ENCODE assay signal across 20 cellular contexts in the genomic region with DNA sequence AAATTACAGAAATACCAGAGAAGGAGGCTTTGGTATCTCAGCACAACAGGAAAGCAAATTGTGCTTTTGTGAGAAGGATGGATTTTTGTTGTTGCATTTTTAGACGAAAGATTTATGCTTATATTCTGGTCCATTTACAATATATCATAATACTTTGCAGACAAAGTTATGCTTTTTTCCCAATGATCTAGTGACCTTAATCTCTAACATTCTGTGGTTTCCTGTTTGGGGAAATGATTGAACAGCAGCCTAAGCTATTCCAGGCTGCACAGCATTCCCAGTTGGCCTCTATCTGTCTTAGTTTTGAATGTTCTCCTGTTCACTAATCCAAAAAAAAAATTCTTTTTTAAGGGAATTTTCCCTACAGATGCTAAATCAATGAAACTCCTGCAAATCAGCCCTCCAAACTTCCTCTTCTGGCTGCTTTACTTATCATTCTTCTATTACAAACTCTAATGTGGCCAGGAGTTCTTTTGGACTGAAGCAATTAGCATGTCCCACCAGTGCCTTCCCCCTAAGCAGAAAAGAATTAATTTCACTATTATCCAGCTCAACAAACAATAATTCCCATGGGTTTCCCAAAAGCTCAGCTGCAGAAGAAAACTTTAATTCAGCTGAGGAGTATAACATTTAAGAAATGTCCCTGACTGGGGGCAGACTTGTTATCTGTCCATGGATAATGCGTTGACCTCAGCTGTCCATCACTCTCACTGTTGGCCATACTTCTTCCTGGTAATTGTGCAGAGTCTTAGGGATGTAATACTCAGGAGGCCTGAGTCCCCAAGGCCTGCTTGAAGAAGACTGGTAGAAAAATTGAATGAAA.
DNase-seq lines count a peak whose midpoint lies in the region; ATAC-seq and TF ChIP-seq lines count a peak whose summit lies in the region.
"Had no signal": no experiment of that assay in that cellular context is flagged by ENCODE, and none has a peak within 500 bp of the region (broad histone marks: within the 10 kb centered on the region; RNA-seq: fewer than 3 reads in every experiment).

No MANE protein-coding gene starts in this region.

- no peaks in the 10 kb centered on the region for H3K9me3 ChIP-seq in adipocyte (ENCODE audit: control insufficient read depth, low read length)
- no peaks in the 10 kb centered on the region for H3K9me3 ChIP-seq in heart left ventricle
- no peaks in the 10 kb centered on the region for H3K9me3 ChIP-seq in osteoblast (ENCODE audit: low read depth, low read length)
- H3K9me3 ChIP-seq: lower lobe of right lung, neutrophil, testis had no signal

- H3K4me1 ChIP-seq in adipocyte (ENCODE audit: control insufficient read depth, insufficient read depth, low read length): peaks cover 31% of the 10 kb centered on the region
- peaks cover 0 to 46% (median 25%) of the 10 kb centered on the region in 12 donors for H3K4me1 ChIP-seq in heart left ventricle
- H3K4me1 ChIP-seq in osteoblast (ENCODE audit: insufficient read depth, low read length): peaks cover 32% of the 10 kb centered on the region
- H3K4me1 ChIP-seq: foreskin keratinocyte, lower lobe of right lung, testis had no signal

- H3K27ac ChIP-seq in heart left ventricle (peak overlapping the region in 6 of 12 donors; percentile 4 to 28 (median 8)), osteoblast (ENCODE audit: low read depth, low read length) (no peak overlapping the region)
- H3K27ac ChIP-seq: foreskin keratinocyte, lower lobe of right lung, neutrophil, testis had no signal

- H3K9ac ChIP-seq in adipocyte (ENCODE audit: low read length): peak overlapping the region; percentile 8

- no peaks in the 10 kb centered on the region for H3K79me2 ChIP-seq in osteoblast (ENCODE audit: insufficient read depth, low read length)

- H2AFZ ChIP-seq in osteoblast (ENCODE audit: low read length): no peak overlapping the region

- WGBS in heart left ventricle, 4 donors: 44 to 57% (median 48%) methylated on average over 2 of the region's 2 CpGs

- intact Hi-C loops in heart left ventricle (cut with DNase I): loop anchor here in 3 of 10 donors (2.0 to 10.0 kb wide), 4 partner anchors 45 to 83 kb away; no protein-coding TSS in a partner anchor

- H4K20me1 ChIP-seq in osteoblast (ENCODE audit: insufficient read depth, low read length): no peaks in the 10 kb centered on the region

- H3K27me3 ChIP-seq in adipocyte (replicated peaks; ENCODE audit: control insufficient read depth, insufficient read depth, low read length): no peaks in the 10 kb centered on the region
- H3K27me3 ChIP-seq in heart left ventricle: no peaks in the 10 kb centered on the region
- H3K27me3 ChIP-seq in osteoblast (ENCODE audit: insufficient read depth, low read length): no peaks in the 10 kb centered on the region
- H3K27me3 ChIP-seq: neutrophil, testis had no signal

- DNase-seq in EH (ENCODE audit: low read depth) (peak; percentile 17), adipocyte (ENCODE audit: low read depth) (no peak), heart left ventricle (no peak), osteoblast (ENCODE audit: insufficient read length, low spot score, missing footprints) (peak; percentile 55), NCI-H2107 (lab: John Stamatoyannopoulos, UW) (no peak), NCI-H526 treated with DMSO at 0.1 percent for 48 hours (lab: John Stamatoyannopoulos, UW) (no peak), NK-92 (lab: John Stamatoyannopoulos, UW; ENCODE audit: unreplicated experiment) (no peak)
- DNase-seq: activated CD4-positive, alpha-beta T cell treated with anti-CD3 and anti-CD28 coated beads, Interleukin-2, amount 10 ng/mL, durations not matched to agents 24 days and 14 days; AML-193; caudate nucleus; effector memory CD4-positive, alpha-beta T cell; foreskin keratinocyte; lower lobe of right lung; NCI-H146; SHP77 treated with DMSO at 0.1 percent for 48 hours; stimulated activated CD4-positive, alpha-beta T cell treated with anti-CD3 and anti-CD28 coated beads, Interleukin-4, amount 100 ng/mL, for 4 hours; T-helper 9 cell; testis had no signal

- TF ChIP-seq CTCF in heart left ventricle (IDR thresholded peaks at IDR 0.05): no peak
- no peak for TF ChIP-seq CTCF in osteoblast (IDR thresholded peaks at IDR 0.05; ENCODE audit: extremely low read depth, low read depth, low read length)

- no peak overlapping the region for H3K4me2 ChIP-seq in osteoblast (ENCODE audit: insufficient read depth, low read length)

- TF ChIP-seq POLR2A in heart left ventricle (IDR thresholded peaks at IDR 0.05): no peak

- ATAC-seq in heart left ventricle (peak; percentile 33 to 58 (median 49)), HG02588 (IDR thresholded peaks at IDR 0.05; ENCODE audit: unreplicated experiment) (no peak)
- ATAC-seq: foreskin keratinocyte, lower lobe of right lung had no signal

- peak overlapping the region; percentile 8 for H3K4me3 ChIP-seq in adipocyte (ENCODE audit: low read length)
- H3K4me3 ChIP-seq in heart left ventricle: no peak overlapping the region
- H3K4me3 ChIP-seq in osteoblast (ENCODE audit: insufficient read depth, low read length): no peak overlapping the region
- H3K4me3 ChIP-seq: lower lobe of right lung, testis had no signal

- H3K36me3 ChIP-seq in adipocyte (ENCODE audit: control insufficient read depth, insufficient read depth, low read length, severe bottlenecking): no peaks in the 10 kb centered on the region
- no peaks in the 10 kb centered on the region for H3K36me3 ChIP-seq in heart left ventricle
- H3K36me3 ChIP-seq in osteoblast (ENCODE audit: insufficient read depth, low read length): no peaks in the 10 kb centered on the region
- H3K36me3 ChIP-seq: lower lobe of right lung, neutrophil had no signal

Comparison
In these comparisons a context has a peak if more than half of its experiments do, and no peak if none do; other contexts are left out.
1. DNase-seq: peak in EH (single experiment) and osteoblast (single experiment); none in adipocyte (single experiment), heart left ventricle (0 of 5), NCI-H2107 (single experiment), NCI-H526 treated with DMSO at 0.1 percent for 48 hours (single experiment) and NK-92 (single experiment).